2 cellular contexts compared by ENCODE assay signal in the genomic region with DNA sequence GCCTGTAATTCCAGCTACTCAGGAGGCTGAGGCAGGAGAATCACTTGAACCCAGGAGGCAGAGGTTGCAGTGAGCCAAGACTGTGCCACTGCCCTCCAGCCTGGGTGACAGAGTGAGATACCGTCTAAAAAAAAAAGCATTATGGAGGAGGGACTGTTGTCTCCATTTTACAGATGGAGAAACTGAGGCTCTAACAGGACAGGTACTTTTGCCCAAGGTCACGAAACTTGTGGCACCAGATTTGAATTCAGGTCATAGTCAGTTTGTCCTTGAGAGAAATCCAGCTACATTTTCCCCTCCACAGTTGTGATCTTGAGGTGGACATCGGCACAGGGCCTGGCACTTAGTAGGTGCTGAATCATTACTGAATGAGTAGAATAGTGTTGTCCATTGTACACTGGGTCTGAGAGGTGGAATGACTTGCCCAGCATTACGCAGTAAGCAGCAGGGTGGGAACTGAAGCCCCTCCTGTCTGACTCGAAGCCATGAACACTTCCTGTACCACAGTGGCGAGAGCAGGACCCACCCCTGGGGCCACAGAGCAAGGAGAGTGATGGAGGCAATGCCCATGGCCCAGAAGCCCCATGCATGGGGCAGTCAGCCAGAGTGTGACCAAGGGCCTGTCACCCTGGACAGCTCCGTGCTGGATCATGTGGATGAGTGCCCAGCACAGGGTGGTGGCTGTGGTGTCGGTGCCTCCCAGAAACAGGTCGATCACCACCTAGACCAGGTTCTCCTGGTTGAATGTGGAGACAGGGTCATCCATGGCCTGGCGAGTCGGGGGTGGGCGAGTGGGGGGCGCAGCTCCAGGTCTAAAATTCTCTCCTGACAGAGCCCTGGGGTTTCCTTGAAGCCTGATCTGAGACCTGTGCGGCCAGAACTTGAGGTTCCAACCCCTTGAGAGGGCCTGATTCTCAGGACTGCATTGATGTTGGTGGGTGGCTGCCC.
TF ChIP-seq lines count a peak whose summit lies in the region.

No MANE protein-coding gene starts in this region.

TF ChIP-seq in HCT116, 20 proteins besides CTCF, POLR2A, EP300 and RAD21 (continued from another document):
- no peak for TF ChIP-seq SIN3A (IDR thresholded peaks at IDR 0.05; ENCODE audit: low read depth)
- no peak for TF ChIP-seq EZH2phosphoT487 (IDR thresholded peaks at IDR 0.05; ENCODE audit: borderline replicate concordance)
- no peak for TF ChIP-seq EZH2 (IDR thresholded peaks at IDR 0.05)
- no peak for TF ChIP-seq POLR2AphosphoS5 (IDR thresholded peaks at IDR 0.05; ENCODE audit: low read depth, low read length)
- TF ChIP-seq EGR1 (IDR thresholded peaks at IDR 0.05; ENCODE audit: low read depth) = no peak

TF ChIP-seq in PFSK-1, 5 proteins besides CTCF, POLR2A, EP300 and RAD21 (continued from another document):
- TF ChIP-seq, protein P1, sequence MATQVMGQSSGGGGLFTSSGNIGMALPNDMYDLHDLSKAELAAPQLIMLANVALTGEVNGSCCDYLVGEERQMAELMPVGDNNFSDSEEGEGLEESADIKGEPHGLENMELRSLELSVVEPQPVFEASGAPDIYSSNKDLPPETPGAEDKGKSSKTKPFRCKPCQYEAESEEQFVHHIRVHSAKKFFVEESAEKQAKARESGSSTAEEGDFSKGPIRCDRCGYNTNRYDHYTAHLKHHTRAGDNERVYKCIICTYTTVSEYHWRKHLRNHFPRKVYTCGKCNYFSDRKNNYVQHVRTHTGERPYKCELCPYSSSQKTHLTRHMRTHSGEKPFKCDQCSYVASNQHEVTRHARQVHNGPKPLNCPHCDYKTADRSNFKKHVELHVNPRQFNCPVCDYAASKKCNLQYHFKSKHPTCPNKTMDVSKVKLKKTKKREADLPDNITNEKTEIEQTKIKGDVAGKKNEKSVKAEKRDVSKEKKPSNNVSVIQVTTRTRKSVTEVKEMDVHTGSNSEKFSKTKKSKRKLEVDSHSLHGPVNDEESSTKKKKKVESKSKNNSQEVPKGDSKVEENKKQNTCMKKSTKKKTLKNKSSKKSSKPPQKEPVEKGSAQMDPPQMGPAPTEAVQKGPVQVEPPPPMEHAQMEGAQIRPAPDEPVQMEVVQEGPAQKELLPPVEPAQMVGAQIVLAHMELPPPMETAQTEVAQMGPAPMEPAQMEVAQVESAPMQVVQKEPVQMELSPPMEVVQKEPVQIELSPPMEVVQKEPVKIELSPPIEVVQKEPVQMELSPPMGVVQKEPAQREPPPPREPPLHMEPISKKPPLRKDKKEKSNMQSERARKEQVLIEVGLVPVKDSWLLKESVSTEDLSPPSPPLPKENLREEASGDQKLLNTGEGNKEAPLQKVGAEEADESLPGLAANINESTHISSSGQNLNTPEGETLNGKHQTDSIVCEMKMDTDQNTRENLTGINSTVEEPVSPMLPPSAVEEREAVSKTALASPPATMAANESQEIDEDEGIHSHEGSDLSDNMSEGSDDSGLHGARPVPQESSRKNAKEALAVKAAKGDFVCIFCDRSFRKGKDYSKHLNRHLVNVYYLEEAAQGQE (IDR thresholded peaks at IDR 0.05; ENCODE audit: insufficient read depth in 1 of 2, low read depth in 2 of 2, low read length in 2 of 2) = peak; percentile 52 to 84
